In genomic region chr1:173190101-173190895, GRCh38 we compare ENCODE assay signal across 8 cellular contexts. TPM values are rescaled to one million over a fixed set of nuclear protein-coding genes. Genes with fewer than 3 reads are reported as not detected.
DNase-seq lines count a peak whose midpoint lies in the region; ATAC-seq and TF ChIP-seq lines count a peak whose summit lies in the region.

No MANE protein-coding gene starts in this region.

- H3F3A ChIP-seq in PC-3 (ENCODE audit: low read length, unreplicated experiment) = no peaks in the 10 kb centered on the region

- H4K20me1 ChIP-seq in PC-3 (ENCODE audit: low read length) = no peaks in the 10 kb centered on the region

- H3K4me1 ChIP-seq in PC-3 (ENCODE audit: insufficient read depth, low read length) = peaks cover 13% of the 10 kb centered on the region; the same call in 1 of the 2 replicates

- H3K9ac ChIP-seq in PC-3 (ENCODE audit: low read length) = no peak overlapping the region

- no peaks in the 10 kb centered on the region for H3K27me3 ChIP-seq in PC-3 (ENCODE audit: low read length)

- CTCF ChIA-PET in PC-3 (lab: Charles Lee) = no interaction called here

- H3K27ac ChIP-seq in PC-3 (ENCODE audit: low read length) = no peak overlapping the region

- H3K9me2 ChIP-seq in PC-3 (replicated peaks; ENCODE audit: low read length) = no peaks in the 10 kb centered on the region

- no peaks in the 10 kb centered on the region for H3K9me3 ChIP-seq in PC-3 (ENCODE audit: low read length)

- peak; percentile 47 for ATAC-seq in GM18867 (IDR thresholded peaks at IDR 0.05; ENCODE audit: unreplicated experiment)
- ATAC-seq in PC-3 = peak; percentile 35
- ATAC-seq in esophagus mucosa = peak; percentile 94
- ATAC-seq in HG02938 (IDR thresholded peaks at IDR 0.05; ENCODE audit: unreplicated experiment) = no peak

- TF ChIP-seq CTCF in PC-3 (conservative IDR thresholded peaks at IDR 0.05; ENCODE audit: low read depth, low read length) = no peak

- intact Hi-C loops in PC-3 (cut with micrococcal nuclease) = no loop called here

- peak overlapping the region; percentile 3; the same call in 1 of the 2 replicates for H2AFZ ChIP-seq in PC-3 (ENCODE audit: low read length)

- DNase-seq in PC-3 (peak; percentile 86), myocyte (ENCODE audit: low read depth) (peak; percentile 93), GF-D8 (lab: John Stamatoyannopoulos, UW) (no peak), NCI-H2029 (lab: John Stamatoyannopoulos, UW) (no peak), NCI-H2029 treated with DMSO at 0.1 percent for 48 hours (lab: John Stamatoyannopoulos, UW) (no peak)

- no peak overlapping the region for H3K4me2 ChIP-seq in PC-3 (ENCODE audit: low read length)

- H3K79me2 ChIP-seq in PC-3 (ENCODE audit: low read length) = no peaks in the 10 kb centered on the region

- POLR2A ChIA-PET in PC-3 (lab: Charles Lee; ENCODE audit: unreplicated experiment) = interaction anchor here (0.7 kb wide), 1 partner anchor 72 kb away, joined by 8 read pairs; no protein-coding TSS in a partner anchor

- no TSS peak for BruUV-seq in PC-3 (replicated peaks; lab: Mats Ljungman, UMichigan)

- H3K36me3 ChIP-seq in PC-3 (ENCODE audit: low read depth, low read length) = no peaks in the 10 kb centered on the region

- no peak overlapping the region for H3K4me3 ChIP-seq in PC-3 (ENCODE audit: low read length)

RNA-seq across cellular contexts. Expression of gene TNFSF4, which starts 16.8 kb away (rescaled TPM):
- total RNA-seq in PC-3 (2014; rRNA removed) (0.17 and 0.18 TPM in 2 replicates), esophagus mucosa (0.12 TPM), myocyte (4.3 and 8.7 TPM in 2 replicates)
- polyA plus RNA-seq in myocyte (2012) = 30.0 TPM

Comparison
In these comparisons a context has a peak if more than half of its experiments do, and no peak if none do; other contexts are left out.
1. DNase-seq: peak in PC-3 (single experiment) and myocyte (single experiment); none in GF-D8 (single experiment), NCI-H2029 (single experiment) and NCI-H2029 treated with DMSO at 0.1 percent for 48 hours (single experiment).